31 cellular contexts compared by ENCODE assay signal in genomic region chr6:130829333-130829910, GRCh38. TPM values are rescaled to one million over a fixed set of nuclear protein-coding genes. Genes with fewer than 3 reads are reported as not detected.
"Had no signal": no experiment of that assay in that cellular context is flagged by ENCODE, and none has a peak within 500 bp of the region (broad histone marks: within the 10 kb centered on the region; RNA-seq: fewer than 3 reads in every experiment).

No MANE protein-coding gene starts in this region.

- H3K79me2 ChIP-seq: parathyroid adenoma had no signal

- H3K9me3 ChIP-seq: esophagus muscularis mucosa, gastrocnemius medialis, upper lobe of left lung had no signal

- H3K4me1 ChIP-seq: esophagus muscularis mucosa, gastrocnemius medialis, parathyroid adenoma, upper lobe of left lung had no signal

- ATAC-seq: activated CD8-positive, alpha-beta memory T cell treated with anti-CD3 and anti-CD28 coated beads, Interleukin-2, amount 10 ng/mL, durations not matched to agents 7 days and 5 days; activated CD8-positive, alpha-beta T cell treated with anti-CD3 and anti-CD28 coated beads for 36 hours; gastrocnemius medialis; right cardiac atrium; stimulated activated naive CD8-positive, alpha-beta T cell treated with anti-CD3 and anti-CD28 coated beads, Interleukin-15, Interleukin-2, amounts not matched to agents 100 U/mL and 50 U/mL, for 24 hours had no signal

- DNase-seq: activated CD4-positive, alpha-beta T cell treated with anti-CD3 and anti-CD28 coated beads, Interleukin-2, amount 10 ng/mL, durations not matched to agents 24 days and 14 days; activated CD8-positive, alpha-beta memory T cell treated with anti-CD3 and anti-CD28 coated beads, Interleukin-2, amount 10 ng/mL, durations not matched to agents 7 days and 5 days; activated CD8-positive, alpha-beta T cell treated with anti-CD3 and anti-CD28 coated beads for 36 hours; activated gamma-delta T cell; activated T-cell treated with anti-CD3 and anti-CD28 coated beads for 4 hours; central memory CD4-positive, alpha-beta T cell; effector memory CD4-positive, alpha-beta T cell; gastrocnemius medialis; hypothalamus; nucleus accumbens; right cardiac atrium; stimulated activated CD4-positive, alpha-beta T cell treated with anti-CD3 and anti-CD28 coated beads, Interleukin-12 subunit alpha, Interleukin-12 subunit beta, amount 100 ng/mL, for 4 hours; stimulated activated CD4-positive, alpha-beta T cell treated with anti-CD3 and anti-CD28 coated beads, Interleukin-4, amount 100 ng/mL, for 4 hours; stimulated activated naive CD8-positive, alpha-beta T cell treated with anti-CD3 and anti-CD28 coated beads, Interleukin-15, Interleukin-2, amounts not matched to agents 100 U/mL and 50 U/mL, for 24 hours; T-helper 9 cell; upper lobe of left lung had no signal

- H3K4me1 Mint-ChIP-seq: activated CD8-positive, alpha-beta memory T cell treated with anti-CD3 and anti-CD28 coated beads, Interleukin-2, amount 10 ng/mL, durations not matched to agents 7 days and 5 days; memory B cell had no signal

- H3K4me3 Mint-ChIP-seq: activated CD4-positive, alpha-beta T cell treated with anti-CD3 and anti-CD28 coated beads, Interleukin-2, amount 10 ng/mL, durations not matched to agents 24 days and 14 days; activated CD8-positive, alpha-beta memory T cell treated with anti-CD3 and anti-CD28 coated beads, Interleukin-2, amount 10 ng/mL, durations not matched to agents 7 days and 5 days; activated CD8-positive, alpha-beta T cell treated with anti-CD3 and anti-CD28 coated beads for 36 hours; activated naive CD4-positive, alpha-beta T cell treated with anti-CD3 and anti-CD28 coated beads, Interleukin-2, amount 50 U/mL, for 24 hours; memory B cell had no signal

- H3K36me3 ChIP-seq: esophagus muscularis mucosa, gastrocnemius medialis, upper lobe of left lung had no signal

- H3K27me3 ChIP-seq: esophagus muscularis mucosa, gastrocnemius medialis, upper lobe of left lung had no signal

- H3K9me3 Mint-ChIP-seq: activated CD4-positive, alpha-beta T cell treated with anti-CD3 and anti-CD28 coated beads, Interleukin-2, amount 10 ng/mL, durations not matched to agents 24 days and 14 days; activated CD8-positive, alpha-beta T cell treated with anti-CD3 and anti-CD28 coated beads for 36 hours; activated naive CD4-positive, alpha-beta T cell treated with anti-CD3 and anti-CD28 coated beads, Interleukin-2, amount 50 U/mL, for 24 hours; memory B cell had no signal

- FAIRE-seq: astrocyte, endothelial cell of umbilical vein had no signal

- H3K4me3 ChIP-seq: esophagus muscularis mucosa, gastrocnemius medialis, upper lobe of left lung had no signal

- H3K27ac ChIP-seq: esophagus muscularis mucosa, gastrocnemius medialis, parathyroid adenoma, upper lobe of left lung had no signal

- H3K27ac Mint-ChIP-seq: activated CD4-positive, alpha-beta T cell treated with anti-CD3 and anti-CD28 coated beads, Interleukin-2, amount 10 ng/mL, durations not matched to agents 24 days and 14 days; activated CD8-positive, alpha-beta memory T cell treated with anti-CD3 and anti-CD28 coated beads, Interleukin-2, amount 10 ng/mL, durations not matched to agents 7 days and 5 days; activated CD8-positive, alpha-beta T cell treated with anti-CD3 and anti-CD28 coated beads for 36 hours; activated naive CD4-positive, alpha-beta T cell treated with anti-CD3 and anti-CD28 coated beads, Interleukin-2, amount 50 U/mL, for 24 hours; memory B cell had no signal

- H3K36me3 Mint-ChIP-seq: activated CD8-positive, alpha-beta memory T cell treated with anti-CD3 and anti-CD28 coated beads, Interleukin-2, amount 10 ng/mL, durations not matched to agents 7 days and 5 days; activated naive CD4-positive, alpha-beta T cell treated with anti-CD3 and anti-CD28 coated beads, Interleukin-2, amount 50 U/mL, for 24 hours; memory B cell had no signal

- H2AFZ ChIP-seq: parathyroid adenoma had no signal

- H3K27me3 Mint-ChIP-seq: activated CD8-positive, alpha-beta memory T cell treated with anti-CD3 and anti-CD28 coated beads, Interleukin-2, amount 10 ng/mL, durations not matched to agents 7 days and 5 days; activated CD8-positive, alpha-beta T cell treated with anti-CD3 and anti-CD28 coated beads for 36 hours; activated naive CD4-positive, alpha-beta T cell treated with anti-CD3 and anti-CD28 coated beads, Interleukin-2, amount 50 U/mL, for 24 hours had no signal

RNA-seq across cellular contexts. Expression of gene SMLR1, which starts 2.2 kb away (rescaled TPM):
- total RNA-seq: activated CD4-positive, alpha-beta T cell treated with anti-CD3 and anti-CD28 coated beads, Interleukin-2, amount 10 ng/mL, durations not matched to agents 24 days and 14 days; activated CD8-positive, alpha-beta memory T cell treated with anti-CD3 and anti-CD28 coated beads, Interleukin-2, amount 10 ng/mL, durations not matched to agents 7 days and 5 days; activated CD8-positive, alpha-beta T cell treated with anti-CD3 and anti-CD28 coated beads for 36 hours; astrocyte; dermis microvascular lymphatic vessel endothelial cell; endothelial cell of umbilical vein; esophagus muscularis mucosa; gastrocnemius medialis; lower leg skin; mononuclear cell; myocyte; pulmonary artery endothelial cell; right cardiac atrium; skeletal muscle tissue; subcutaneous adipose tissue; T-helper 1 cell treated with Interleukin-12 subunit alpha and Interleukin-12 subunit beta and Interleukin-4 antibody, amounts not matched to agents 30 ng/mL and 1 ng/mL, for 36 hours had no signal
- polyA plus RNA-seq: endothelial cell of umbilical vein, neural cell, right cardiac atrium had no signal
